In genomic region chr11:118126082-118126838, GRCh38 we compare ENCODE assay signal across 20 cellular contexts. TPM values are rescaled to one million over a fixed set of nuclear protein-coding genes. Genes with fewer than 3 reads are reported as not detected.
DNase-seq lines count a peak whose midpoint lies in the region; ATAC-seq and TF ChIP-seq lines count a peak whose summit lies in the region.
"Had no signal": no experiment of that assay in that cellular context is flagged by ENCODE, and none has a peak within 500 bp of the region (broad histone marks: within the 10 kb centered on the region; RNA-seq: fewer than 3 reads in every experiment).

No MANE protein-coding gene starts in this region.

- peak; percentile 20 for DNase-seq in activated CD4-positive, alpha-beta T cell treated with anti-CD3 and anti-CD28 coated beads for 36 hours
- DNase-seq in activated CD4-positive, alpha-beta T cell treated with anti-CD3 and anti-CD28 coated beads, Interleukin-2, amount 10 ng/mL, durations not matched to agents 24 days and 14 days, result no peak
- DNase-seq in HT1080 (ENCODE audit: low read depth) (peak; percentile 71), SW480 (ENCODE audit: low spot score) (peak; percentile 79), sciatic nerve (ENCODE audit: low spot score) (peak; percentile 13), transverse colon (no peak), epidermal melanocyte (ENCODE audit: insufficient read length, low spot score) (no peak), Right ventricle myocardium superior (no peak)
- DNase-seq: activated CD4-positive, alpha-beta T cell treated with anti-CD3 and anti-CD28 coated beads, Interleukin-2, amount 10 ng/mL, durations not matched to agents 7 days and 5 days; body of pancreas; foreskin fibroblast; GOT3; MG63; NCI-H2227 treated with DMSO at 0.1 percent for 48 hours; ovary; T-helper 17 cell had no signal

- H3K27ac Mint-ChIP-seq in activated CD4-positive, alpha-beta T cell treated with anti-CD3 and anti-CD28 coated beads for 36 hours, result no peak overlapping the region
- no peak overlapping the region for H3K27ac Mint-ChIP-seq in activated CD4-positive, alpha-beta T cell treated with anti-CD3 and anti-CD28 coated beads, Interleukin-2, amount 10 ng/mL, durations not matched to agents 24 days and 14 days
- H3K27ac Mint-ChIP-seq: activated CD4-positive, alpha-beta T cell treated with anti-CD3 and anti-CD28 coated beads, Interleukin-2, amount 10 ng/mL, durations not matched to agents 7 days and 5 days; T-helper 17 cell had no signal

- no peaks in the 10 kb centered on the region for H3K36me3 Mint-ChIP-seq in activated CD4-positive, alpha-beta T cell treated with anti-CD3 and anti-CD28 coated beads for 36 hours (ENCODE audit: low read depth)
- H3K36me3 Mint-ChIP-seq in activated CD4-positive, alpha-beta T cell treated with anti-CD3 and anti-CD28 coated beads, Interleukin-2, amount 10 ng/mL, durations not matched to agents 24 days and 14 days (ENCODE audit: low read depth), result no peaks in the 10 kb centered on the region

- intact Hi-C loops in activated CD4-positive, alpha-beta T cell treated with anti-CD3 and anti-CD28 coated beads for 36 hours (cut with DNase I, micrococcal nuclease), result no loop called here
- intact Hi-C loops in activated CD4-positive, alpha-beta T cell treated with anti-CD3 and anti-CD28 coated beads, Interleukin-2, amount 10 ng/mL, durations not matched to agents 24 days and 14 days (cut with micrococcal nuclease), result no loop called here
- intact Hi-C loops in sciatic nerve (cut with DNase I) (no loop called here), transverse colon (cut with DNase I; ENCODE audit: low total_unique reads) (no loop called here), Right ventricle myocardium superior (cut with DNase I) (no loop called here)

- H3K4me3 ChIP-seq in transverse colon, result no peak overlapping the region
- H3K4me3 ChIP-seq: body of pancreas, MG63, ovary, thoracic aorta had no signal

- H3K27ac ChIP-seq in transverse colon, result no peak overlapping the region
- H3K27ac ChIP-seq: body of pancreas, HL-60, ovary, thoracic aorta had no signal

- no peaks in the 10 kb centered on the region for H3K27me3 ChIP-seq in transverse colon
- H3K27me3 ChIP-seq: body of pancreas, MG63, ovary had no signal

- POLR2A ChIA-PET in activated CD4-positive, alpha-beta T cell treated with anti-CD3 and anti-CD28 coated beads for 36 hours (lab: Charles Lee), result interaction anchor here (0.6 to 0.7 kb wide), 2 partner anchors 165 to 420 kb away, joined by 7 to 15 read pairs; no protein-coding TSS in a partner anchor

- no peaks in the 10 kb centered on the region for H3K4me1 Mint-ChIP-seq in activated CD4-positive, alpha-beta T cell treated with anti-CD3 and anti-CD28 coated beads for 36 hours
- peaks cover 2% of the 10 kb centered on the region for H3K4me1 Mint-ChIP-seq in activated CD4-positive, alpha-beta T cell treated with anti-CD3 and anti-CD28 coated beads, Interleukin-2, amount 10 ng/mL, durations not matched to agents 24 days and 14 days
- H3K4me1 Mint-ChIP-seq: activated CD4-positive, alpha-beta T cell treated with anti-CD3 and anti-CD28 coated beads, Interleukin-2, amount 10 ng/mL, durations not matched to agents 7 days and 5 days had no signal

- H3K9me3 ChIP-seq in transverse colon, result no peaks in the 10 kb centered on the region
- H3K9me3 ChIP-seq: body of pancreas, MG63, ovary, thoracic aorta had no signal

- H3K36me3 ChIP-seq in transverse colon, result no peaks in the 10 kb centered on the region
- H3K36me3 ChIP-seq: MG63, ovary, thoracic aorta had no signal

- TF ChIP-seq POLR2A in transverse colon (IDR thresholded peaks at IDR 0.05), result no peak

- no peak for TF ChIP-seq EP300 in transverse colon (IDR thresholded peaks at IDR 0.05; ENCODE audit: low read depth)

- H3K27me3 Mint-ChIP-seq in activated CD4-positive, alpha-beta T cell treated with anti-CD3 and anti-CD28 coated beads for 36 hours, result peaks cover 2% of the 10 kb centered on the region
- H3K27me3 Mint-ChIP-seq in activated CD4-positive, alpha-beta T cell treated with anti-CD3 and anti-CD28 coated beads, Interleukin-2, amount 10 ng/mL, durations not matched to agents 24 days and 14 days, result peaks cover 15% of the 10 kb centered on the region

- no peaks in the 10 kb centered on the region for H3K9me3 Mint-ChIP-seq in activated CD4-positive, alpha-beta T cell treated with anti-CD3 and anti-CD28 coated beads for 36 hours (ENCODE audit: low read depth)
- H3K9me3 Mint-ChIP-seq in activated CD4-positive, alpha-beta T cell treated with anti-CD3 and anti-CD28 coated beads, Interleukin-2, amount 10 ng/mL, durations not matched to agents 24 days and 14 days, result no peaks in the 10 kb centered on the region
- H3K9me3 Mint-ChIP-seq: activated CD4-positive, alpha-beta T cell treated with anti-CD3 and anti-CD28 coated beads, Interleukin-2, amount 10 ng/mL, durations not matched to agents 7 days and 5 days had no signal

- H3K4me3 Mint-ChIP-seq in activated CD4-positive, alpha-beta T cell treated with anti-CD3 and anti-CD28 coated beads for 36 hours, result no peak overlapping the region
- H3K4me3 Mint-ChIP-seq in activated CD4-positive, alpha-beta T cell treated with anti-CD3 and anti-CD28 coated beads, Interleukin-2, amount 10 ng/mL, durations not matched to agents 24 days and 14 days, result no peak overlapping the region
- H3K4me3 Mint-ChIP-seq: activated CD4-positive, alpha-beta T cell treated with anti-CD3 and anti-CD28 coated beads, Interleukin-2, amount 10 ng/mL, durations not matched to agents 7 days and 5 days; T-helper 17 cell had no signal

- peak; percentile 78 for ATAC-seq in activated CD4-positive, alpha-beta T cell treated with anti-CD3 and anti-CD28 coated beads for 36 hours
- no peak for ATAC-seq in sciatic nerve
- no peak for ATAC-seq in Right ventricle myocardium superior (ENCODE audit: poor library complexity)
- ATAC-seq: body of pancreas, T-helper 17 cell had no signal

- CTCF ChIA-PET in activated CD4-positive, alpha-beta T cell treated with anti-CD3 and anti-CD28 coated beads for 36 hours (lab: Charles Lee), result interaction anchor here (0.6 kb wide), 1 partner anchor 13 kb away, joined by 3 read pairs; no protein-coding TSS in a partner anchor

- TF ChIP-seq CTCF in transverse colon (IDR thresholded peaks at IDR 0.05), result no peak

- WGBS in transverse colon (ENCODE audit: low coverage in 1 of 2), 2 donors, result 78 to 80% methylated on average over 6 to 7 of the region's 7 CpGs

- no peaks in the 10 kb centered on the region for H3K4me1 ChIP-seq in transverse colon
- H3K4me1 ChIP-seq: body of pancreas had no signal

- in situ Hi-C loops in transverse colon (cut with MboI; ENCODE audit: low pct_ligation_motif_present in 1 of 4, low pct_unique_long_range_greater_than_20kb in 1 of 4, low sequenced_read_pairs in 3 of 4), result loop anchor here in 1 of 4 donors (25.0 kb wide), 1 partner anchor 361 kb away; no protein-coding TSS in a partner anchor

RNA-seq across cellular contexts. Expression of gene SCN4B, which starts 26.4 kb away (rescaled TPM):
- total RNA-seq in activated CD4-positive, alpha-beta T cell treated with anti-CD3 and anti-CD28 coated beads for 36 hours, result under 1 TPM; 0.26 to 0.27 TPM
- 0.07 and 0.36 TPM in 2 replicates for total RNA-seq in activated CD4-positive, alpha-beta T cell treated with anti-CD3 and anti-CD28 coated beads, Interleukin-2, amount 10 ng/mL, durations not matched to agents 24 days and 14 days
- not detected in 2 replicates for total RNA-seq in HT1080 (2014; rRNA removed; shearing (Covaris generic))
- polyA plus RNA-seq in HT1080 (2015; cell fraction: cytosol; rRNA removed), result 0.02 and 0.06 TPM in 2 replicates
- 0.11 and 0.19 TPM in 2 replicates for polyA plus RNA-seq in HT1080 (2015; cell fraction: nucleus; rRNA removed)
- 2.9 TPM for total RNA-seq in sciatic nerve
- 1 to 10 TPM in 1 of 4 donors, under 1 TPM in 2, not detected in 1; 0.41 to 1.1 (median 0.75) TPM for total RNA-seq in transverse colon
- 12.0 TPM for total RNA-seq in Right ventricle myocardium superior
- total RNA-seq: T-helper 17 cell had no signal

RNA-seq across cellular contexts. Expression of gene SMIM35, which starts 39.5 kb away (rescaled TPM):
- total RNA-seq in activated CD4-positive, alpha-beta T cell treated with anti-CD3 and anti-CD28 coated beads for 36 hours, result under 1 TPM in 1 of 2 experiments, not detected in 1; 0.09 TPM
- total RNA-seq in activated CD4-positive, alpha-beta T cell treated with anti-CD3 and anti-CD28 coated beads, Interleukin-2, amount 10 ng/mL, durations not matched to agents 24 days and 14 days, result 0.14 and 0.28 TPM in 2 replicates
- total RNA-seq in HT1080 (2014; rRNA removed; shearing (Covaris generic)), result not detected in 2 replicates
- polyA plus RNA-seq in HT1080 (2015; cell fraction: cytosol; rRNA removed), result not detected in 2 replicates
- polyA plus RNA-seq in HT1080 (2015; cell fraction: nucleus; rRNA removed), result not detected in 2 replicates
- total RNA-seq in sciatic nerve (not detected), transverse colon (not detected), Right ventricle myocardium superior (not detected)
- total RNA-seq: body of pancreas, ovary, thoracic aorta had no signal
- polyA plus RNA-seq: AG04450 had no signal

RNA-seq across cellular contexts. Expression of gene TMPRSS4, which starts 49.4 kb away (rescaled TPM):
- not detected for total RNA-seq in activated CD4-positive, alpha-beta T cell treated with anti-CD3 and anti-CD28 coated beads for 36 hours
- not detected in 2 replicates for total RNA-seq in activated CD4-positive, alpha-beta T cell treated with anti-CD3 and anti-CD28 coated beads, Interleukin-2, amount 10 ng/mL, durations not matched to agents 24 days and 14 days
- total RNA-seq in HT1080 (2014; rRNA removed; shearing (Covaris generic)), result not detected in 2 replicates
- not detected in 2 replicates for polyA plus RNA-seq in HT1080 (2015; cell fraction: cytosol; rRNA removed)
- not detected in 2 replicates for polyA plus RNA-seq in HT1080 (2015; cell fraction: nucleus; rRNA removed)
- total RNA-seq in sciatic nerve (not detected), transverse colon (100 to 1,000 TPM; 224 to 423 (median 248) TPM), Right ventricle myocardium superior (not detected)
- total RNA-seq: activated CD4-positive, alpha-beta T cell treated with anti-CD3 and anti-CD28 coated beads, Interleukin-2, amount 10 ng/mL, durations not matched to agents 7 days and 5 days; mononuclear cell; T-helper 17 cell had no signal
- polyA plus RNA-seq: AG04450, ovary had no signal

RNA-seq across cellular contexts. Expression of gene SCN2B, which starts 50.2 kb away (rescaled TPM):
- not detected for total RNA-seq in activated CD4-positive, alpha-beta T cell treated with anti-CD3 and anti-CD28 coated beads for 36 hours
- 0.02 and 0.05 TPM in 2 replicates for total RNA-seq in activated CD4-positive, alpha-beta T cell treated with anti-CD3 and anti-CD28 coated beads, Interleukin-2, amount 10 ng/mL, durations not matched to agents 24 days and 14 days
- total RNA-seq in HT1080 (2014; rRNA removed; shearing (Covaris generic)), result 0.03 TPM in 1 of 2 replicates, not detected in the other
- 0.02 TPM in 1 of 2 replicates, not detected in the other for polyA plus RNA-seq in HT1080 (2015; cell fraction: cytosol; rRNA removed)
- not detected in 2 replicates for polyA plus RNA-seq in HT1080 (2015; cell fraction: nucleus; rRNA removed)
- 2.7 TPM for total RNA-seq in sciatic nerve
- total RNA-seq in transverse colon, result under 1 TPM in 2 of 4 donors, not detected in 2; 0.14 to 0.37 TPM
- total RNA-seq in Right ventricle myocardium superior, result 17.6 TPM
- total RNA-seq: activated CD4-positive, alpha-beta T cell treated with anti-CD3 and anti-CD28 coated beads, Interleukin-2, amount 10 ng/mL, durations not matched to agents 7 days and 5 days; mononuclear cell; T-helper 17 cell had no signal

Comparison
In these comparisons a context has a peak if more than half of its experiments do, and no peak if none do; other contexts are left out.
1. DNase-seq: peak in activated CD4-positive, alpha-beta T cell treated with anti-CD3 and anti-CD28 coated beads for 36 hours (single experiment), HT1080 (single experiment), SW480 (single experiment) and sciatic nerve (single experiment); none in activated CD4-positive, alpha-beta T cell treated with anti-CD3 and anti-CD28 coated beads, Interleukin-2, amount 10 ng/mL, durations not matched to agents 24 days and 14 days (single experiment), transverse colon (single experiment), epidermal melanocyte (single experiment) and Right ventricle myocardium superior (single experiment).
2. RNA of gene TMPRSS4, which starts 49.4 kb away (total RNA-seq): 224 to 423 TPM in transverse colon; not detected in activated CD4-positive, alpha-beta T cell treated with anti-CD3 and anti-CD28 coated beads for 36 hours, not detected in activated CD4-positive, alpha-beta T cell treated with anti-CD3 and anti-CD28 coated beads, Interleukin-2, amount 10 ng/mL, durations not matched to agents 24 days and 14 days, not detected in HT1080, not detected in sciatic nerve (single experiment) and not detected in Right ventricle myocardium superior (single experiment); every median in the first group is over 100 times any median in the second.